10 cellular contexts compared by ENCODE assay signal in the genomic region with DNA sequence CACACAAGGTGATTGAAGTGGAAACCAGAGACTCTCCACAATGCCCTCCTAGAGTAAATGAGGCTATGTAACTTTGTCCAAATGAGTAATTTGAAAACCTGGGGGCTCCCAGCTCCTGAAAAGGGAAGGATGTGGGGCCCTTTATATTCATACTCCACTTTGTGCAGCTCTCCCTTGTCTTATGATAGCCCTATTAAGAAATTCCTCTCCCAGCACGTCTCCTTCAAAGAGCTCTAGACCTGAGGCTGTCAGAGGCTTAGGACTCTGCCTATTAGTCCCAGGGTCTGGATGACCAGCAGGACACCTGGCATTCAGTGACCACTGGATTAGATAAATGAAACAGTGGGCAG. TPM values are rescaled to one million over a fixed set of nuclear protein-coding genes. Genes with fewer than 3 reads are reported as not detected.
A peak's percentile ranks its signal among the peaks of the same experiment; 100 is the strongest.
DNase-seq lines count a peak whose midpoint lies in the region; ATAC-seq and TF ChIP-seq lines count a peak whose summit lies in the region.
"Had no signal": no experiment of that assay in that cellular context is flagged by ENCODE, and none has a peak within 500 bp of the region (broad histone marks: within the 10 kb centered on the region; RNA-seq: fewer than 3 reads in every experiment).

No MANE protein-coding gene starts in this region.

- no peak for DNase-seq in CD4-positive, alpha-beta memory T cell
- DNase-seq in HFFc6 = no peak
- DNase-seq in naive thymus-derived CD4-positive, alpha-beta T cell = no peak
- no peak for DNase-seq in NCI-H128 (lab: John Stamatoyannopoulos, UW; ENCODE audit: unreplicated experiment)
- no peak for DNase-seq in CD1c-positive myeloid dendritic cell (ENCODE audit: extremely low spot score)
- DNase-seq in NCI-H1417 (lab: John Stamatoyannopoulos, UW) = no peak
- DNase-seq: brain microvascular endothelial cell had no signal

- peak overlapping the region; percentile 73 to 99 (median 80) for H3K4me3 Mint-ChIP-seq in CD4-positive, alpha-beta memory T cell
- H3K4me3 Mint-ChIP-seq in HFFc6 = peak overlapping the region; percentile 51
- H3K4me3 Mint-ChIP-seq in activated naive CD8-positive, alpha-beta T cell = peak overlapping the region; percentile 96
- peak overlapping the region; percentile 58 to 99 (median 96) for H3K4me3 Mint-ChIP-seq in naive thymus-derived CD4-positive, alpha-beta T cell

- TF ChIP-seq CTCF in HFFc6 (IDR thresholded peaks at IDR 0.05) = no peak

- no peaks in the 10 kb centered on the region for H3K27me3 Mint-ChIP-seq in CD4-positive, alpha-beta memory T cell
- H3K27me3 Mint-ChIP-seq in HFFc6 (ENCODE audit: insufficient read depth) = no peaks in the 10 kb centered on the region
- no peaks in the 10 kb centered on the region for H3K27me3 Mint-ChIP-seq in activated naive CD8-positive, alpha-beta T cell
- peaks cover 0 to 10% (median 0%) of the 10 kb centered on the region in 5 donors for H3K27me3 Mint-ChIP-seq in naive thymus-derived CD4-positive, alpha-beta T cell

- H3K4me1 ChIP-seq in CD4-positive, alpha-beta memory T cell (ENCODE audit: insufficient read depth, low read length) = peaks cover 22% of the 10 kb centered on the region
- H3K4me1 ChIP-seq in naive thymus-derived CD4-positive, alpha-beta T cell (ENCODE audit: control insufficient read depth in 2 of 2, insufficient read depth in 2 of 2, low read length in 2 of 2) = peaks cover 5 to 7% of the 10 kb centered on the region in 2 donors

- intact Hi-C loops in CD4-positive, alpha-beta memory T cell (cut with micrococcal nuclease) = no loop called here
- intact Hi-C loops in naive thymus-derived CD4-positive, alpha-beta T cell (cut with micrococcal nuclease) = loop anchor here in 1 of 2 donors (5.0 kb wide), 2 partner anchors 56 to 1064 kb away; partner anchors contain the start of genes LPXN and ZFP91

- no peak overlapping the region for H3K27ac ChIP-seq in CD4-positive, alpha-beta memory T cell (ENCODE audit: low read depth, low read length)
- peak overlapping the region; percentile 8 for H3K27ac ChIP-seq in naive thymus-derived CD4-positive, alpha-beta T cell (ENCODE audit: low read depth, low read length)
- H3K27ac ChIP-seq: brain microvascular endothelial cell had no signal

- no peaks in the 10 kb centered on the region for H3K27me3 ChIP-seq in CD4-positive, alpha-beta memory T cell (ENCODE audit: insufficient read depth, low read length)
- no peaks in the 10 kb centered on the region for H3K27me3 ChIP-seq in naive thymus-derived CD4-positive, alpha-beta T cell (ENCODE audit: control insufficient read depth in 2 of 2, insufficient read depth in 2 of 2, low read length in 2 of 2)
- H3K27me3 ChIP-seq: brain microvascular endothelial cell had no signal

- CTCF ChIA-PET in CD4-positive, alpha-beta memory T cell (lab: Charles Lee; ENCODE audit: partially characterized antibody) = interaction anchor here (1.5 to 25.5 kb wide), 4 partner anchors 14 to 228 kb away, joined by 4 to 848 read pairs (median 78); partner anchors contain the start of gene SELENOH
- CTCF ChIA-PET in naive thymus-derived CD4-positive, alpha-beta T cell (lab: Charles Lee) = interaction anchor here (1.1 to 1.6 kb wide), 3 partner anchors 13 to 39 kb away, joined by 3 to 5 read pairs (median 3); no protein-coding TSS in a partner anchor

- H3K9me3 ChIP-seq in CD4-positive, alpha-beta memory T cell (ENCODE audit: control insufficient read depth in 1 of 2, low read length in 2 of 2) = no peaks in the 10 kb centered on the region
- H3K9me3 ChIP-seq in naive thymus-derived CD4-positive, alpha-beta T cell (ENCODE audit: control insufficient read depth in 2 of 3, low read length in 3 of 3) = no peaks in the 10 kb centered on the region

- H3K9me3 Mint-ChIP-seq in CD4-positive, alpha-beta memory T cell = no peaks in the 10 kb centered on the region
- H3K9me3 Mint-ChIP-seq in HFFc6 = no peaks in the 10 kb centered on the region
- no peaks in the 10 kb centered on the region for H3K9me3 Mint-ChIP-seq in activated naive CD8-positive, alpha-beta T cell (ENCODE audit: low read depth)
- no peaks in the 10 kb centered on the region for H3K9me3 Mint-ChIP-seq in naive thymus-derived CD4-positive, alpha-beta T cell

- peaks cover 0 to 8% of the 10 kb centered on the region in 2 donors for H3K36me3 Mint-ChIP-seq in CD4-positive, alpha-beta memory T cell
- no peaks in the 10 kb centered on the region for H3K36me3 Mint-ChIP-seq in HFFc6 (ENCODE audit: low read depth)
- H3K36me3 Mint-ChIP-seq in activated naive CD8-positive, alpha-beta T cell = no peaks in the 10 kb centered on the region
- peaks cover 0 to under 1% (median 0%) of the 10 kb centered on the region in 5 donors for H3K36me3 Mint-ChIP-seq in naive thymus-derived CD4-positive, alpha-beta T cell

- POLR2A ChIA-PET in CD4-positive, alpha-beta memory T cell (lab: Charles Lee; ENCODE audit: partially characterized antibody) = interaction anchor here (2.5 to 3.7 kb wide), 3 partner anchors 14 to 228 kb away, joined by 9 to 23 read pairs (median 22); partner anchors contain the start of genes SELENOH and TIMM10
- POLR2A ChIA-PET in naive thymus-derived CD4-positive, alpha-beta T cell (lab: Charles Lee) = interaction anchor here (1.3 to 3.1 kb wide), 2 partner anchors 11 to 12 kb away, joined by 3 to 12 read pairs; no protein-coding TSS in a partner anchor

- no peak for ATAC-seq in naive thymus-derived CD4-positive, alpha-beta T cell
- no peak for ATAC-seq in HG02678 (IDR thresholded peaks at IDR 0.05; ENCODE audit: unreplicated experiment)

- peak overlapping the region; percentile 29 to 85 (median 74) for H3K27ac Mint-ChIP-seq in CD4-positive, alpha-beta memory T cell
- H3K27ac Mint-ChIP-seq in HFFc6 = no peak overlapping the region
- H3K27ac Mint-ChIP-seq in activated naive CD8-positive, alpha-beta T cell = peak overlapping the region; percentile 84
- peak overlapping the region in 6 of 9 donors; percentile 36 to 79 (median 54) for H3K27ac Mint-ChIP-seq in naive thymus-derived CD4-positive, alpha-beta T cell

- H3K4me1 Mint-ChIP-seq in CD4-positive, alpha-beta memory T cell = peaks cover 18 to 37% (median 27%) of the 10 kb centered on the region in 4 donors
- H3K4me1 Mint-ChIP-seq in HFFc6 (ENCODE audit: low read depth) = no peaks in the 10 kb centered on the region
- peaks cover 36% of the 10 kb centered on the region for H3K4me1 Mint-ChIP-seq in activated naive CD8-positive, alpha-beta T cell (ENCODE audit: low read depth)
- H3K4me1 Mint-ChIP-seq in naive thymus-derived CD4-positive, alpha-beta T cell = peaks cover 23 to 36% (median 30%) of the 10 kb centered on the region in 7 donors

- no peaks in the 10 kb centered on the region for H3K36me3 ChIP-seq in CD4-positive, alpha-beta memory T cell (ENCODE audit: insufficient read depth, low read length)
- peaks cover 0 to 12% (median 0%) of the 10 kb centered on the region in 3 experiments for H3K36me3 ChIP-seq in naive thymus-derived CD4-positive, alpha-beta T cell (ENCODE audit: control insufficient read depth in 2 of 3, insufficient read depth in 3 of 3, low read length in 3 of 3)
- H3K36me3 ChIP-seq: brain microvascular endothelial cell had no signal

- H3K4me3 ChIP-seq in CD4-positive, alpha-beta memory T cell (ENCODE audit: low read length in 2 of 2) = no peak overlapping the region
- no peak overlapping the region for H3K4me3 ChIP-seq in naive thymus-derived CD4-positive, alpha-beta T cell (ENCODE audit: low read length)

RNA-seq across cellular contexts. Expression of gene SLC43A1, which starts 2.1 kb away (rescaled TPM):
- total RNA-seq in CD4-positive, alpha-beta memory T cell = 10 to 100 TPM; 18.1 to 21.7 TPM
- polyA plus RNA-seq in CD4-positive, alpha-beta memory T cell = 10 to 100 TPM; 14.8 to 19.1 TPM
- total RNA-seq in HFFc6 (2021; fragmentation: NEBNext Ultra II Directional; extraction: Animal tissue kit (Norgen Biotek cat#: 25700)) = 1 to 10 TPM; 3.1 to 4.7 (median 4.3) TPM
- total RNA-seq in naive thymus-derived CD4-positive, alpha-beta T cell = 10 to 100 TPM; 10.1 to 19.2 (median 16.3) TPM
- 10 to 100 TPM; 12.7 to 15.4 TPM for polyA plus RNA-seq in naive thymus-derived CD4-positive, alpha-beta T cell

RNA-seq across cellular contexts. Expression of gene TIMM10, which starts 17.1 kb away (rescaled TPM):
- total RNA-seq in CD4-positive, alpha-beta memory T cell = 10 to 100 TPM; 30.4 to 34.6 TPM
- polyA plus RNA-seq in CD4-positive, alpha-beta memory T cell = 10 to 100 TPM; 53.1 to 62.1 TPM
- total RNA-seq in HFFc6 (2021; fragmentation: NEBNext Ultra II Directional; extraction: Animal tissue kit (Norgen Biotek cat#: 25700)) = 10 to 100 TPM; 43.6 to 72.9 (median 58.4) TPM
- total RNA-seq in naive thymus-derived CD4-positive, alpha-beta T cell = 10 to 100 TPM; 23.7 to 52.8 (median 34.7) TPM
- 10 to 100 TPM; 76.5 to 79.4 TPM for polyA plus RNA-seq in naive thymus-derived CD4-positive, alpha-beta T cell

RNA-seq across cellular contexts. Expression of gene SMTNL1, which starts 24.0 kb away (rescaled TPM):
- total RNA-seq in CD4-positive, alpha-beta memory T cell = not detected
- under 1 TPM in 1 of 2 donors, not detected in 1; 0.55 TPM for polyA plus RNA-seq in CD4-positive, alpha-beta memory T cell
- total RNA-seq in HFFc6 (2021; fragmentation: NEBNext Ultra II Directional; extraction: Animal tissue kit (Norgen Biotek cat#: 25700)) = not detected
- not detected for total RNA-seq in naive thymus-derived CD4-positive, alpha-beta T cell
- under 1 TPM; 0.28 to 0.44 TPM for polyA plus RNA-seq in naive thymus-derived CD4-positive, alpha-beta T cell
- total RNA-seq: LHCN-M2 had no signal

RNA-seq across cellular contexts. Expression of gene RTN4RL2, which starts 53.1 kb away (rescaled TPM):
- under 1 TPM in 1 of 2 experiments, not detected in 1; 0.17 TPM for total RNA-seq in CD4-positive, alpha-beta memory T cell
- polyA plus RNA-seq in CD4-positive, alpha-beta memory T cell = under 1 TPM in 1 of 2 donors, not detected in 1; 0.40 TPM
- under 1 TPM; 0.09 to 0.66 (median 0.35) TPM for total RNA-seq in HFFc6 (2021; fragmentation: NEBNext Ultra II Directional; extraction: Animal tissue kit (Norgen Biotek cat#: 25700))
- total RNA-seq in naive thymus-derived CD4-positive, alpha-beta T cell = under 1 TPM in 3 of 5 experiments, not detected in 2; 0.19 to 0.47 (median 0.27) TPM
- under 1 TPM; 0.08 to 0.44 TPM for polyA plus RNA-seq in naive thymus-derived CD4-positive, alpha-beta T cell

RNA-seq across cellular contexts. Expression of gene UBE2L6, which starts 54.1 kb away (rescaled TPM):
- total RNA-seq in CD4-positive, alpha-beta memory T cell = 10 to 100 TPM; 79.7 to 82.9 TPM
- 100 to 1,000 TPM; 257 to 320 TPM for polyA plus RNA-seq in CD4-positive, alpha-beta memory T cell
- 10 to 100 TPM; 34.1 to 46.5 (median 43.3) TPM for total RNA-seq in HFFc6 (2021; fragmentation: NEBNext Ultra II Directional; extraction: Animal tissue kit (Norgen Biotek cat#: 25700))
- total RNA-seq in naive thymus-derived CD4-positive, alpha-beta T cell = 100 to 1,000 TPM in 1 of 5 experiments, 10 to 100 TPM in 4; 51.1 to 326 (median 64.2) TPM
- polyA plus RNA-seq in naive thymus-derived CD4-positive, alpha-beta T cell = 100 to 1,000 TPM; 236 to 238 TPM
